Comparison of ENCODE assay signal across 1 cellular context in genomic region chr3:146390967-146391366, GRCh38.
TF ChIP-seq lines count a peak whose summit lies in the region.

No MANE protein-coding gene starts in this region.

TF ChIP-seq in GM23338, 12 proteins besides CTCF, POLR2A, EP300 and RAD21 (continued from another document):
- no peak for TF ChIP-seq ZNF462 (CRISPR knock-in tag; IDR thresholded peaks at IDR 0.05)
- no peak for TF ChIP-seq POLR2AphosphoS5 (IDR thresholded peaks at IDR 0.05; ENCODE audit: low read depth)
- TF ChIP-seq ZNF331 (CRISPR knock-in tag; IDR thresholded peaks at IDR 0.05; ENCODE audit: low read depth) = no peak
- no peak for TF ChIP-seq REST (IDR thresholded peaks at IDR 0.05; ENCODE audit: unreplicated experiment)
- no peak for TF ChIP-seq ZNF114 (CRISPR knock-in tag; IDR thresholded peaks at IDR 0.05)
- no peak for TF ChIP-seq JUNB (IDR thresholded peaks at IDR 0.05; ENCODE audit: unreplicated experiment)
